1 cellular context compared by ENCODE assay signal in the genomic region with DNA sequence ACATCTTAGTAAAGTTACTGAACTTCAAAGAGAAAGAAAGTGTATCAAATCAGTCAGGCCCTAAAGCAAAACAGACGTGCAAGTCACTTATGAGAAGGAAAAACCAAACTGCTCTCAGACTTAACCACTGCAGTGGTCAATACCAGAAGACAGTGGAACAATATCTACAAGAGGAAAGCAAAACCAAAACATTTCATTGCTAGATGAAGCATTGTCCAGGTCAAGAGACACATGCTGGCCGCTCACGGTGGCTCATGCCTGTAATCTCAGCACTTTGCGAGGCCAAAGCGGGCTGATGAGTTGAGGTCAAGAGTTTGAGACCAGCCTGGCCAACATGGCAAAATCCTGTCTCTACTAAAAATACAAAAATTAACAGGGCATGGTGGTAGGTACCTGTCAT.
TF ChIP-seq lines count a peak whose summit lies in the region.

No MANE protein-coding gene starts in this region.

TF ChIP-seq in GM12878, 131 proteins besides CTCF, POLR2A, EP300 and RAD21 (continued from another document and continues in another):
- TF ChIP-seq, protein P1, sequence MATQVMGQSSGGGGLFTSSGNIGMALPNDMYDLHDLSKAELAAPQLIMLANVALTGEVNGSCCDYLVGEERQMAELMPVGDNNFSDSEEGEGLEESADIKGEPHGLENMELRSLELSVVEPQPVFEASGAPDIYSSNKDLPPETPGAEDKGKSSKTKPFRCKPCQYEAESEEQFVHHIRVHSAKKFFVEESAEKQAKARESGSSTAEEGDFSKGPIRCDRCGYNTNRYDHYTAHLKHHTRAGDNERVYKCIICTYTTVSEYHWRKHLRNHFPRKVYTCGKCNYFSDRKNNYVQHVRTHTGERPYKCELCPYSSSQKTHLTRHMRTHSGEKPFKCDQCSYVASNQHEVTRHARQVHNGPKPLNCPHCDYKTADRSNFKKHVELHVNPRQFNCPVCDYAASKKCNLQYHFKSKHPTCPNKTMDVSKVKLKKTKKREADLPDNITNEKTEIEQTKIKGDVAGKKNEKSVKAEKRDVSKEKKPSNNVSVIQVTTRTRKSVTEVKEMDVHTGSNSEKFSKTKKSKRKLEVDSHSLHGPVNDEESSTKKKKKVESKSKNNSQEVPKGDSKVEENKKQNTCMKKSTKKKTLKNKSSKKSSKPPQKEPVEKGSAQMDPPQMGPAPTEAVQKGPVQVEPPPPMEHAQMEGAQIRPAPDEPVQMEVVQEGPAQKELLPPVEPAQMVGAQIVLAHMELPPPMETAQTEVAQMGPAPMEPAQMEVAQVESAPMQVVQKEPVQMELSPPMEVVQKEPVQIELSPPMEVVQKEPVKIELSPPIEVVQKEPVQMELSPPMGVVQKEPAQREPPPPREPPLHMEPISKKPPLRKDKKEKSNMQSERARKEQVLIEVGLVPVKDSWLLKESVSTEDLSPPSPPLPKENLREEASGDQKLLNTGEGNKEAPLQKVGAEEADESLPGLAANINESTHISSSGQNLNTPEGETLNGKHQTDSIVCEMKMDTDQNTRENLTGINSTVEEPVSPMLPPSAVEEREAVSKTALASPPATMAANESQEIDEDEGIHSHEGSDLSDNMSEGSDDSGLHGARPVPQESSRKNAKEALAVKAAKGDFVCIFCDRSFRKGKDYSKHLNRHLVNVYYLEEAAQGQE (IDR thresholded peaks at IDR 0.05; ENCODE audit: low read depth, low read length): no peak
- TF ChIP-seq SPI1 (IDR thresholded peaks at IDR 0.05; ENCODE audit: borderline replicate concordance, insufficient read depth, low read depth, low read length) (no peak), NR2C2 (IDR thresholded peaks at IDR 0.05; ENCODE audit: borderline replicate concordance, control insufficient read depth, insufficient read length, low read depth) (no peak), RB1 (IDR thresholded peaks at IDR 0.05; ENCODE audit: borderline replicate concordance) (no peak), NBN (IDR thresholded peaks at IDR 0.05) (0 out of 2 replicates have a peak, but pooled peaks have one; percentile 30), ZNF384 (IDR thresholded peaks at IDR 0.05; ENCODE audit: borderline replicate concordance, low read depth, low read length) (no peak), RAD51 (IDR thresholded peaks at IDR 0.05) (no peak), RCOR1 (conservative IDR thresholded peaks at IDR 0.05; ENCODE audit: low read depth, low read length) (no peak), RUNX3 (IDR thresholded peaks at IDR 0.05; ENCODE audit: low read length) (peak; percentile 80), CBX3 (IDR thresholded peaks at IDR 0.05; ENCODE audit: borderline replicate concordance, low read depth) (no peak), SIX5 (IDR thresholded peaks at IDR 0.05; ENCODE audit: low read depth, low read length, severe bottlenecking) (no peak), SREBF2 (IDR thresholded peaks at IDR 0.05; ENCODE audit: low read length) (no peak), ZNF622 (IDR thresholded peaks at IDR 0.05) (no peak), YBX1 (IDR thresholded peaks at IDR 0.05) (no peak), SMARCA5 (IDR thresholded peaks at IDR 0.05) (0 out of 2 replicates have a peak, but pooled peaks have one; percentile 12), WRNIP1 (IDR thresholded peaks at IDR 0.05; ENCODE audit: borderline replicate concordance, low read depth, low read length) (no peak), MEF2A (IDR thresholded peaks at IDR 0.05; ENCODE audit: insufficient read depth, low read depth, low read length) (no peak), IRF3 (IDR thresholded peaks at IDR 0.05) (no peak), SUZ12 (IDR thresholded peaks at IDR 0.05; ENCODE audit: unreplicated experiment) (no peak), MEF2B (IDR thresholded peaks at IDR 0.05; ENCODE audit: partially characterized antibody, poor library complexity, severe bottlenecking) (no peak), TAF1 (IDR thresholded peaks at IDR 0.05; ENCODE audit: borderline replicate concordance, low read depth, low read length) (no peak), CHD1 (IDR thresholded peaks at IDR 0.05; ENCODE audit: low read depth, low read length) (no peak), ATF2 (IDR thresholded peaks at IDR 0.05; ENCODE audit: low read length) (no peak), SIN3A (IDR thresholded peaks at IDR 0.05; ENCODE audit: low read depth, low read length) (no peak), E2F4 (IDR thresholded peaks at IDR 0.05; ENCODE audit: low read depth, low read length) (no peak), NFYA (IDR thresholded peaks at IDR 0.05; ENCODE audit: borderline replicate concordance, low read depth, low read length) (no peak), CEBPZ (IDR thresholded peaks at IDR 0.05; ENCODE audit: low read depth, low read length) (no peak), BCLAF1 (IDR thresholded peaks at IDR 0.05) (no peak), DPF2 (IDR thresholded peaks at IDR 0.05) (no peak), SREBF1 (IDR thresholded peaks at IDR 0.05; ENCODE audit: low read length) (no peak), RFX5 (IDR thresholded peaks at IDR 0.05; ENCODE audit: low read depth, low read length) (no peak)
- TF ChIP-seq, protein P2, sequence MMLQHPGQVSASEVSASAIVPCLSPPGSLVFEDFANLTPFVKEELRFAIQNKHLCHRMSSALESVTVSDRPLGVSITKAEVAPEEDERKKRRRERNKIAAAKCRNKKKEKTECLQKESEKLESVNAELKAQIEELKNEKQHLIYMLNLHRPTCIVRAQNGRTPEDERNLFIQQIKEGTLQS (IDR thresholded peaks at IDR 0.05; ENCODE audit: borderline replicate concordance, extremely low read depth, low read depth, low read length): no peak
- TF ChIP-seq, protein P3, sequence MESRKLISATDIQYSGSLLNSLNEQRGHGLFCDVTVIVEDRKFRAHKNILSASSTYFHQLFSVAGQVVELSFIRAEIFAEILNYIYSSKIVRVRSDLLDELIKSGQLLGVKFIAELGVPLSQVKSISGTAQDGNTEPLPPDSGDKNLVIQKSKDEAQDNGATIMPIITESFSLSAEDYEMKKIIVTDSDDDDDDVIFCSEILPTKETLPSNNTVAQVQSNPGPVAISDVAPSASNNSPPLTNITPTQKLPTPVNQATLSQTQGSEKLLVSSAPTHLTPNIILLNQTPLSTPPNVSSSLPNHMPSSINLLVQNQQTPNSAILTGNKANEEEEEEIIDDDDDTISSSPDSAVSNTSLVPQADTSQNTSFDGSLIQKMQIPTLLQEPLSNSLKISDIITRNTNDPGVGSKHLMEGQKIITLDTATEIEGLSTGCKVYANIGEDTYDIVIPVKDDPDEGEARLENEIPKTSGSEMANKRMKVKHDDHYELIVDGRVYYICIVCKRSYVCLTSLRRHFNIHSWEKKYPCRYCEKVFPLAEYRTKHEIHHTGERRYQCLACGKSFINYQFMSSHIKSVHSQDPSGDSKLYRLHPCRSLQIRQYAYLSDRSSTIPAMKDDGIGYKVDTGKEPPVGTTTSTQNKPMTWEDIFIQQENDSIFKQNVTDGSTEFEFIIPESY (IDR thresholded peaks at IDR 0.05): peak; percentile 95
- TF ChIP-seq, protein P4, sequence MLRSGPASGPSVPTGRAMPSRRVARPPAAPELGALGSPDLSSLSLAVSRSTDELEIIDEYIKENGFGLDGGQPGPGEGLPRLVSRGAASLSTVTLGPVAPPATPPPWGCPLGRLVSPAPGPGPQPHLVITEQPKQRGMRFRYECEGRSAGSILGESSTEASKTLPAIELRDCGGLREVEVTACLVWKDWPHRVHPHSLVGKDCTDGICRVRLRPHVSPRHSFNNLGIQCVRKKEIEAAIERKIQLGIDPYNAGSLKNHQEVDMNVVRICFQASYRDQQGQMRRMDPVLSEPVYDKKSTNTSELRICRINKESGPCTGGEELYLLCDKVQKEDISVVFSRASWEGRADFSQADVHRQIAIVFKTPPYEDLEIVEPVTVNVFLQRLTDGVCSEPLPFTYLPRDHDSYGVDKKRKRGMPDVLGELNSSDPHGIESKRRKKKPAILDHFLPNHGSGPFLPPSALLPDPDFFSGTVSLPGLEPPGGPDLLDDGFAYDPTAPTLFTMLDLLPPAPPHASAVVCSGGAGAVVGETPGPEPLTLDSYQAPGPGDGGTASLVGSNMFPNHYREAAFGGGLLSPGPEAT (IDR thresholded peaks at IDR 0.05; ENCODE audit: low read depth): no peak
- TF ChIP-seq, protein P5, sequence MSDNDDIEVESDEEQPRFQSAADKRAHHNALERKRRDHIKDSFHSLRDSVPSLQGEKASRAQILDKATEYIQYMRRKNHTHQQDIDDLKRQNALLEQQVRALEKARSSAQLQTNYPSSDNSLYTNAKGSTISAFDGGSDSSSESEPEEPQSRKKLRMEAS (IDR thresholded peaks at IDR 0.05; ENCODE audit: low read depth, low read length): no peak
- TF ChIP-seq, protein P6, sequence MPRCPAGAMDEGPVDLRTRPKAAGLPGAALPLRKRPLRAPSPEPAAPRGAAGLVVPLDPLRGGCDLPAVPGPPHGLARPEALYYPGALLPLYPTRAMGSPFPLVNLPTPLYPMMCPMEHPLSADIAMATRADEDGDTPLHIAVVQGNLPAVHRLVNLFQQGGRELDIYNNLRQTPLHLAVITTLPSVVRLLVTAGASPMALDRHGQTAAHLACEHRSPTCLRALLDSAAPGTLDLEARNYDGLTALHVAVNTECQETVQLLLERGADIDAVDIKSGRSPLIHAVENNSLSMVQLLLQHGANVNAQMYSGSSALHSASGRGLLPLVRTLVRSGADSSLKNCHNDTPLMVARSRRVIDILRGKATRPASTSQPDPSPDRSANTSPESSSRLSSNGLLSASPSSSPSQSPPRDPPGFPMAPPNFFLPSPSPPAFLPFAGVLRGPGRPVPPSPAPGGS (IDR thresholded peaks at IDR 0.05; ENCODE audit: borderline replicate concordance, insufficient read depth, low read depth, low read length, poor library complexity, severe bottlenecking): no peak
